20 cellular contexts compared by ENCODE assay signal in the genomic region with DNA sequence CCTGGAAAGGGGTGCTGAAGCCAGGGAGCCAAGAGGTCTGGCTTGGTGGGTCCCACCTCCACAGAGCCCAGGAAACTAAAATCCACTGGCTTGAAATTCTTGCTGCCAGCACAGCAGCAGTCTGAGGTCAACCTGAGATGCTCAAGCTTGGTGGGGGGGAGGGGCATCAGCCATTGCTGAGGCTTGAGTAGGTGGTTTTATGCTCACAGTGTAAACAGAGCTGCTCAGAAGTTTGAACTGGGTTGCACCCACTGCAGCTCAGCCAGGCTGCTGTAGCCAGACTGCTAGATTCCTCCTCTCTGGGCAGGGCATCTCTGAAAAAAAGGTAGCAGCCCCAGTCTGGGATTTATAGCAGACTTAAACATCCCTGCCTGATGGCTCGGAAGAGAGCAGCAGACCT.
"Had no signal": no experiment of that assay in that cellular context is flagged by ENCODE, and none has a peak within 500 bp of the region (broad histone marks: within the 10 kb centered on the region; RNA-seq: fewer than 3 reads in every experiment).

No MANE protein-coding gene starts in this region.

- H3K27ac Mint-ChIP-seq: activated CD4-positive, alpha-beta memory T cell treated with anti-CD3 and anti-CD28 coated beads for 36 hours; activated naive CD4-positive, alpha-beta T cell treated with anti-CD3 and anti-CD28 coated beads for 36 hours; activated T-cell treated with anti-CD3 and anti-CD28 coated beads, Interleukin-2, amount 50 U/mL, for 72 hours; immature natural killer cell; naive thymus-derived CD4-positive, alpha-beta T cell; stimulated activated naive CD8-positive, alpha-beta T cell treated with anti-CD3 and anti-CD28 coated beads, Interleukin-15, Interleukin-2, amounts not matched to agents 100 ng/mL and 50 ng/mL, for 24 hours had no signal

- H3K36me3 Mint-ChIP-seq: activated CD4-positive, alpha-beta memory T cell treated with anti-CD3 and anti-CD28 coated beads for 36 hours; immature natural killer cell; naive thymus-derived CD4-positive, alpha-beta T cell had no signal

- H3K27me3 ChIP-seq: left lung, right atrium auricular region, thyroid gland, upper lobe of right lung had no signal

- ATAC-seq: activated T-cell treated with anti-CD3 and anti-CD28 coated beads, Interleukin-2, amount 50 U/mL, for 72 hours; left lung; naive thymus-derived CD4-positive, alpha-beta T cell; upper lobe of right lung had no signal

- H3K27ac ChIP-seq: left lung, prostate gland, right atrium auricular region, thyroid gland, upper lobe of right lung had no signal

- FAIRE-seq: bronchial epithelial cell, TTC549 had no signal

- H3K36me3 ChIP-seq: left lung, prostate gland, right atrium auricular region, thyroid gland, upper lobe of right lung had no signal

- DNase-seq: activated CD4-positive, alpha-beta memory T cell treated with anti-CD3 and anti-CD28 coated beads for 36 hours; activated effector memory CD4-positive, alpha-beta T cell treated with Interleukin-2 at 50 U/mL for 16 hours; activated naive CD4-positive, alpha-beta T cell treated with anti-CD3 and anti-CD28 coated beads for 36 hours; activated T-cell treated with anti-CD3 and anti-CD28 coated beads, Interleukin-2, amount 50 U/mL, for 72 hours; amygdala; cortex of kidney; effector CD4-positive, alpha-beta T cell; erythroblast; immature natural killer cell; left lung; naive thymus-derived CD4-positive, alpha-beta T cell; substantia nigra; T-helper 1 cell; thyroid gland; upper lobe of right lung had no signal

- H3K4me1 ChIP-seq: left lung, prostate gland, right atrium auricular region, thyroid gland, upper lobe of right lung had no signal

- H3K4me3 Mint-ChIP-seq: activated CD4-positive, alpha-beta memory T cell treated with anti-CD3 and anti-CD28 coated beads for 36 hours; activated naive CD4-positive, alpha-beta T cell treated with anti-CD3 and anti-CD28 coated beads for 36 hours; activated T-cell treated with anti-CD3 and anti-CD28 coated beads, Interleukin-2, amount 50 U/mL, for 72 hours; immature natural killer cell; naive thymus-derived CD4-positive, alpha-beta T cell; stimulated activated naive CD8-positive, alpha-beta T cell treated with anti-CD3 and anti-CD28 coated beads, Interleukin-15, Interleukin-2, amounts not matched to agents 100 ng/mL and 50 ng/mL, for 24 hours had no signal

- H3K4me1 Mint-ChIP-seq: immature natural killer cell; naive thymus-derived CD4-positive, alpha-beta T cell had no signal

- H3K4me3 ChIP-seq: left lung, prostate gland, right atrium auricular region, thyroid gland, upper lobe of right lung had no signal

- H3K9me3 ChIP-seq: prostate gland, right atrium auricular region, thyroid gland, upper lobe of right lung had no signal

- H3K9me3 Mint-ChIP-seq: activated CD4-positive, alpha-beta memory T cell treated with anti-CD3 and anti-CD28 coated beads for 36 hours; activated naive CD4-positive, alpha-beta T cell treated with anti-CD3 and anti-CD28 coated beads for 36 hours; stimulated activated naive CD8-positive, alpha-beta T cell treated with anti-CD3 and anti-CD28 coated beads, Interleukin-15, Interleukin-2, amounts not matched to agents 100 ng/mL and 50 ng/mL, for 24 hours had no signal
